6 cellular contexts compared by ENCODE assay signal in the genomic region with DNA sequence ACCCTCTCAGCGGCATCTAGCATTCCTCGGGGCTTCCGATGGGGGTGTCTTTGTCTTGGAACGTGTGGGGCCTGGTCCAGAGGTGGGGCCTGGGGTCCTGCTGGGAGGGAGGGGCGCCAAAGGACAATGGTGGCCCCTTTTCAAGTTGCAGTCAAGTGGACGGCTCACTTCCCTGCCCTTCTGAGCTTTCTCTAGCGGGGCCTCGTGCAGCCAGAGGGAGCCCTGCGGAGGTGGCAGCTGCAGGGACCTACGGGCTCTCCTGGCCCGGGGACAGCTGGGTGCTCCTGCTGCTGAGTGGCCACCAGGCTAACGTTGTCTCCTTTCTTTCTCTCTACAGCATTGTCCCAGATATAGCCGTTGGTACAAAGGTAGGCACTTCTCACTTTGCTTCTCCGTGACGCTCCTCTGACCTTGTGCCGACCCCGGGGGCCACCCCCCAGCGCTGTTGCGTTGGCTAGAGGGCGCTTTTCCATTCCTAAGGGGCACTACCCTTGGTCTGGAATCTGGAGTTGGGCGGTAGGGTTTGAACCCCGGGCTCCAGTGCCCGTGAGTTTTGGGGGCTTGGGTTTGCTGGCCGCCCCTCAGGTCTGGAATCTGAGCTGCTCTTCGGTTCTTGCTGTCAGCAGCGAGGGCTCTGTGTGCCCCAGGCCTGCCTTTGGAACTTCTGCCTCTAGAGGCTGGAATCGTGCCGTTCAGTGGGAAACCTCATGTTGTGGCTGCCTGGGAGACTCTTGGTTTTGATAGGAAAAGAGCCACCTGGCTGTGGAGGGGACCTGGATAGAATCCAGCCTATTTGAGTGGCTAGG. TPM values are rescaled to one million over a fixed set of nuclear protein-coding genes. Genes with fewer than 3 reads are reported as not detected.
DNase-seq lines count a peak whose midpoint lies in the region; ATAC-seq, FAIRE-seq and TF ChIP-seq lines count a peak whose summit lies in the region.

No MANE protein-coding gene starts in this region.

- peak overlapping the region; percentile 99 for H3K4me3 ChIP-seq in A673 (ENCODE audit: low read depth, low read length, poor library complexity, severe bottlenecking)
- H3K4me3 ChIP-seq in pancreas: peak overlapping the region; percentile 74 to 95 (median 84)

- ATAC-seq in pancreas: peak in 1 of 4 donors; percentile 4
- no peak for ATAC-seq in HG02588 (IDR thresholded peaks at IDR 0.05; ENCODE audit: unreplicated experiment)

- intact Hi-C loops in A673 (cut with micrococcal nuclease; ENCODE audit: unreplicated experiment) (no loop called here), pancreas (cut with DNase I) (no loop called here)

- in situ Hi-C loops in KBM-7 (cut with MboI; ENCODE audit: low pct_unique_long_range_greater_than_20kb, low sequenced_read_pairs): no loop called here

- no peaks in the 10 kb centered on the region for H3K27me3 Mint-ChIP-seq in chondrocyte (ENCODE audit: low read depth)

- H3K36me3 ChIP-seq in A673 (ENCODE audit: insufficient read depth, low read length, poor library complexity, severe bottlenecking) (peaks cover 47% of the 10 kb centered on the region), pancreas (peaks cover 0 to 8% (median 5%) of the 10 kb centered on the region in 3 donors)

- peak overlapping the region; percentile 81 for H3K4me3 Mint-ChIP-seq in chondrocyte (ENCODE audit: unreplicated experiment)

- peaks cover 44% of the 10 kb centered on the region for H3K4me1 Mint-ChIP-seq in chondrocyte (ENCODE audit: low read depth)

- DNase-seq in A673 (ENCODE audit: low spot score) (peak; percentile 72), KBM-7 (peak; percentile 48), chondrocyte (ENCODE audit: low spot score) (no peak), pancreas (peak in 4 of 6 donors; percentile 56 to 77 (median 64)), NCI-H1930 (lab: John Stamatoyannopoulos, UW) (no peak)

- WGBS in pancreas, 2 donors: 2 to 3% methylated on average over 28 of the region's 28 CpGs

- no peak for FAIRE-seq in pancreas (lab: Jason Lieb, UNC)

- peaks cover 59% of the 10 kb centered on the region for H3K4me1 ChIP-seq in A673 (ENCODE audit: insufficient read depth, low read length, poor library complexity, severe bottlenecking)
- H3K4me1 ChIP-seq in pancreas: peaks cover 30 to 38% (median 30%) of the 10 kb centered on the region in 3 donors

- H3K9me3 ChIP-seq in A673 (ENCODE audit: low read depth, low read length, poor library complexity, severe bottlenecking) (no peaks in the 10 kb centered on the region), pancreas (no peaks in the 10 kb centered on the region)

- POLR2A ChIA-PET in A673 (lab: Charles Lee; ENCODE audit: low non-redundant PET): no interaction called here

- peaks cover 14% of the 10 kb centered on the region for H3K36me3 Mint-ChIP-seq in chondrocyte (ENCODE audit: low read depth)

- H3K27ac ChIP-seq in A673 (ENCODE audit: low read depth, low read length, poor library complexity, severe bottlenecking) (peak overlapping the region; percentile 99), pancreas (peak overlapping the region in 3 of 4 donors; percentile 68 to 97 (median 96))

- H3K27ac Mint-ChIP-seq in chondrocyte (ENCODE audit: unreplicated experiment): peak overlapping the region; percentile 93

- TF ChIP-seq CTCF in A673 (conservative IDR thresholded peaks at IDR 0.05; ENCODE audit: low read depth, low read length) (peak; percentile 21; the same call in 1 of the 2 replicates), chondrocyte (IDR thresholded peaks at IDR 0.05) (peak; percentile 71), pancreas (IDR thresholded peaks at IDR 0.05) (no peak)

- H3K27me3 ChIP-seq in A673 (replicated peaks; ENCODE audit: insufficient read depth, low read depth, low read length, poor library complexity): no peaks in the 10 kb centered on the region
- H3K27me3 ChIP-seq in pancreas: no peaks in the 10 kb centered on the region

- H3K9me3 Mint-ChIP-seq in chondrocyte (ENCODE audit: low read depth): no peaks in the 10 kb centered on the region

- no TSS peak for BruUV-seq in A673 (replicated peaks; lab: Mats Ljungman, UMichigan)

- CTCF ChIA-PET in A673 (lab: Charles Lee): interaction anchor here (0.6 to 1.0 kb wide), 2 partner anchors 65 to 304 kb away, joined by 3 to 4 read pairs; no protein-coding TSS in a partner anchor

RNA-seq across cellular contexts. Expression of gene PTBP1, which starts 2.0 kb away (rescaled TPM):
- total RNA-seq in A673 (2021) (713 and 800 TPM in 2 replicates), chondrocyte (281 to 343 TPM (median 285 TPM) in 3 replicates), pancreas (100 to 1,000 TPM in 5 of 6 donors, 10 to 100 TPM in 1; 83.3 to 160 (median 130) TPM)
- 100 to 1,000 TPM in 1 of 2 donors, 10 to 100 TPM in 1; 90.7 to 104 TPM for polyA plus RNA-seq in pancreas

RNA-seq across cellular contexts. Expression of gene PLPPR3, which starts 22.5 kb away (rescaled TPM):
- total RNA-seq in A673 (2021) (13.3 and 20.1 TPM in 2 replicates), chondrocyte (5.4 to 6.8 TPM (median 6.0 TPM) in 3 replicates), pancreas (under 1 TPM in 1 of 6 donors, not detected in 5; 0.38 TPM)
- polyA plus RNA-seq in pancreas: under 1 TPM in 1 of 2 donors, not detected in 1; 0.05 TPM

RNA-seq across cellular contexts. Expression of gene AZU1, which starts 28.4 kb away (rescaled TPM):
- total RNA-seq in A673 (2021) (not detected in 2 replicates), chondrocyte (0.37 to 0.51 TPM in 2 of 3 replicates, not detected in the other), pancreas (not detected)
- polyA plus RNA-seq in pancreas: under 1 TPM in 1 of 2 donors, not detected in 1; 0.35 TPM

RNA-seq across cellular contexts. Expression of gene PRTN3, which starts 41.5 kb away (rescaled TPM):
- not detected in 2 replicates for total RNA-seq in A673 (2021)
- not detected in 3 replicates for total RNA-seq in chondrocyte
- total RNA-seq in pancreas: under 1 TPM in 1 of 6 donors, not detected in 5; 0.24 TPM
- under 1 TPM in 1 of 2 donors, not detected in 1; 0.14 TPM for polyA plus RNA-seq in pancreas

RNA-seq across cellular contexts. Expression of gene MISP, which starts 48.4 kb away (rescaled TPM):
- 0.11 TPM in 1 of 2 replicates, not detected in the other for total RNA-seq in A673 (2021)
- total RNA-seq in chondrocyte: 1.5 to 2.2 TPM (median 1.6 TPM) in 3 replicates
- total RNA-seq in pancreas: 1 to 10 TPM in 5 of 6 donors, under 1 TPM in 1; 0.63 to 2.6 (median 1.3) TPM
- polyA plus RNA-seq in pancreas: 1 to 10 TPM; 1.3 to 7.5 TPM

Comparison
In these comparisons a context has a peak if more than half of its experiments do, and no peak if none do; other contexts are left out.
1. DNase-seq: peak in A673 (single experiment), KBM-7 (single experiment) and pancreas (4 of 6); none in chondrocyte (single experiment) and NCI-H1930 (0 of 2).
2. CTCF ChIP-seq: peak in A673 (single experiment) and chondrocyte (single experiment); none in pancreas (0 of 4).